In genomic region chr13:29104461-29104860, GRCh38 we compare ENCODE assay signal across 30 cellular contexts.
"Had no signal": no experiment of that assay in that cellular context is flagged by ENCODE, and none has a peak within 500 bp of the region (broad histone marks: within the 10 kb centered on the region; RNA-seq: fewer than 3 reads in every experiment).

No MANE protein-coding gene starts in this region.

- H3K27me3 ChIP-seq: adrenal gland, ascending aorta, body of pancreas, brain microvascular endothelial cell, breast epithelium, cardiac muscle cell had no signal

- H3K4me1 ChIP-seq: adrenal gland, body of pancreas, breast epithelium had no signal

- H3K9me3 ChIP-seq: adrenal gland, ascending aorta, body of pancreas, breast epithelium had no signal

- H3K4me3 ChIP-seq: adrenal gland, ascending aorta, body of pancreas, breast epithelium, cardiac muscle cell had no signal

- H3K27ac ChIP-seq: adrenal gland, ascending aorta, body of pancreas, brain microvascular endothelial cell, breast epithelium, cardiac muscle cell had no signal

- DNase-seq: activated effector memory CD4-positive, alpha-beta T cell treated with anti-CD3 and anti-CD28 coated beads, Interleukin-2, amount 50 U/mL, for 16 hours; activated effector memory CD4-positive, alpha-beta T cell treated with Interleukin-2 at 50 U/mL for 16 hours; activated gamma-delta T cell; activated gamma-delta T cell treated with Interleukin-2 at 50 U/mL for 16 hours; activated naive CD4-positive, alpha-beta T cell; activated naive CD4-positive, alpha-beta T cell treated with anti-CD3 and anti-CD28 coated beads for 36 hours; activated naive CD4-positive, alpha-beta T cell treated with anti-CD3 and anti-CD28 coated beads, Interleukin-2, amount 10 ng/mL, durations not matched to agents 7 days and 5 days; activated naive CD4-positive, alpha-beta T cell treated with anti-CD3 and anti-CD28 coated beads, Interleukin-2, amount 50 U/mL, for 16 hours; activated naive CD4-positive, alpha-beta T cell treated with Interleukin-2 at 50 U/mL for 16 hours; activated naive CD8-positive, alpha-beta T cell treated with anti-CD3 and anti-CD28 coated beads for 36 hours; activated naive CD8-positive, alpha-beta T cell treated with anti-CD3 and anti-CD28 coated beads, Interleukin-2, amount 10 ng/mL, durations not matched to agents 7 days and 5 days; activated naive CD8-positive, alpha-beta T cell treated with anti-CD3 and anti-CD28 coated beads, Interleukin-2, amount 50 U/mL, for 24 hours; activated T-cell treated with anti-CD3 and anti-CD28 coated beads, Interleukin-2, amount 50 U/mL, for 1 hour; activated T-cell treated with anti-CD3 and anti-CD28 coated beads, Interleukin-2, amount 50 U/mL, for 24 hours; activated T-cell treated with anti-CD3 and anti-CD28 coated beads, Interleukin-2, amount 50 U/mL, for 4 hours; activated T-cell treated with anti-CD3 and anti-CD28 coated beads, Interleukin-2, amount 50 U/mL, for 48 hours; activated T-cell treated with anti-CD3 and anti-CD28 coated beads, Interleukin-2, amount 50 U/mL, for 72 hours; adrenal gland; amniotic stem cell; amygdala; anterior cingulate cortex; aorta; body of pancreas; brain microvascular endothelial cell; caudate nucleus; central memory CD4-positive, alpha-beta T cell; cerebellar nuclear complex had no signal

- H3K36me3 ChIP-seq: adrenal gland, brain microvascular endothelial cell, breast epithelium, cardiac muscle cell had no signal
